1 cellular context compared by ENCODE assay signal in the genomic region with DNA sequence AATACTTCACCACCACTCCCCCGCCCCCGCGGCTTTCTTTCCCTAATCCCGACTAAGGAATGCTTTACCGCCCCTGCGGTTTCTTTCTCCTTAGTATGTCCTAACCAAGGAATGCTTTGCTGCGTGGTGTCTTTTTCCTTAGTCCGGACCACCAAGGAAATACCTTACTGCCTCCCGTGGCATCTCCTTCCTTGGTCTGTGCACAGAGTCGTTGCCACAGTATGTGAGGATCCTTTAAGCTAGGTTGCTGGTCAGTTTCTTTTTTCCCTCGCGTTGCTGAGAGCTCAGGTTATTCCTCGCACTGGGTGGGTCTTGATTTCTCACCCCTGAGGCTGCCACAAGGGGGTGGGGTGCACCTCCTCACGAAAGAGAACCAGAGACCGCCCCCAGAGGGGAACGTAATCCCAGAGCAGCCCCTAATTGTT.
TF ChIP-seq lines count a peak whose summit lies in the region.

No MANE protein-coding gene starts in this region.

TF ChIP-seq in IMR-90, 13 proteins besides CTCF, POLR2A, EP300 and RAD21 (continued from another document):
- TF ChIP-seq MAZ (IDR thresholded peaks at IDR 0.05; ENCODE audit: borderline replicate concordance, low read depth, low read length) (no peak), BHLHE40 (IDR thresholded peaks at IDR 0.05; ENCODE audit: low read depth, low read length) (no peak), MXI1 (IDR thresholded peaks at IDR 0.05; ENCODE audit: borderline replicate concordance, low read depth, low read length) (no peak)
